ENCODE assay signal across 8 cellular contexts in genomic region chr10:71608863-71609768, GRCh38.
DNase-seq lines count a peak whose midpoint lies in the region; ATAC-seq, FAIRE-seq and TF ChIP-seq lines count a peak whose summit lies in the region.

No MANE protein-coding gene starts in this region.

- H3K4me3 ChIP-seq in cardiac fibroblast (replicated peaks in 1 of 2; ENCODE audit: low read depth in 2 of 2, low read length in 2 of 2) (no peak overlapping the region), kidney (ENCODE audit: low read length in 2 of 2) (no peak overlapping the region)

- no peaks in the 10 kb centered on the region for H3K36me3 ChIP-seq in kidney (ENCODE audit: control insufficient read depth in 1 of 2, insufficient read depth in 2 of 2, low read length in 2 of 2)

- TF ChIP-seq CTCF in cardiac fibroblast (IDR thresholded peaks at IDR 0.05; ENCODE audit: low read depth, low read length) = peak; percentile 89
- TF ChIP-seq CTCF in kidney (IDR thresholded peaks at IDR 0.05; ENCODE audit: borderline replicate concordance, extremely low read depth, insufficient read depth) = peak; percentile 92

- FAIRE-seq in kidney (lab: Jason Lieb, UNC) = no peak

- no peak for ATAC-seq in HG02678 (IDR thresholded peaks at IDR 0.05; ENCODE audit: unreplicated experiment)

- no peaks in the 10 kb centered on the region for H3K9me3 ChIP-seq in kidney (ENCODE audit: control insufficient read depth in 1 of 2, low read length in 2 of 2)

- no peak overlapping the region for H3K9ac ChIP-seq in kidney (ENCODE audit: low read length in 2 of 2)

- intact Hi-C loops in kidney (cut with DNase I) = no loop called here

- H3K27ac ChIP-seq in kidney (ENCODE audit: low read depth in 2 of 2, low read length in 2 of 2) = no peak overlapping the region

- peaks cover 7 to 11% of the 10 kb centered on the region in 2 donors for H3K4me1 ChIP-seq in kidney (ENCODE audit: control insufficient read depth in 1 of 2, insufficient read depth in 1 of 2, low read depth in 1 of 2, low read length in 2 of 2)

- DNase-seq in NCI-H2029 (lab: John Stamatoyannopoulos, UW) (peak; percentile 15), NCI-H2029 treated with DMSO at 0.1 percent for 48 hours (lab: John Stamatoyannopoulos, UW) (no peak), NCI-H2081 treated with DMSO at 0.1 percent for 48 hours (lab: John Stamatoyannopoulos, UW) (peak; percentile 0), cardiac fibroblast (ENCODE audit: low read depth in 2 of 2) (peak; percentile 70 to 79), kidney (peak; percentile 88)
- DNase-seq in activated CD4-positive, CD25-positive, alpha-beta regulatory T cell treated with anti-CD3 and anti-CD28 coated beads, Interleukin-2, amount 50 U/mL, for 16 hours (ENCODE audit: low read depth, low spot score) = peak; percentile 22
- peak; percentile 41 for DNase-seq in stimulated activated CD4-positive, alpha-beta T cell treated with anti-CD3 and anti-CD28 coated beads, Interleukin-2, amount 100 ng/mL, for 4 hours (ENCODE audit: low read depth)
